ENCODE assay signal across 8 cellular contexts in genomic region chr20:1324598-1325172, GRCh38. TPM values are rescaled to one million over a fixed set of nuclear protein-coding genes. Genes with fewer than 3 reads are reported as not detected.
DNase-seq lines count a peak whose midpoint lies in the region; ATAC-seq and TF ChIP-seq lines count a peak whose summit lies in the region.

No MANE protein-coding gene starts in this region.

- H3K27me3 Mint-ChIP-seq in HFFc6 (ENCODE audit: insufficient read depth) (peaks cover 2% of the 10 kb centered on the region; the same call in 1 of the 2 replicates), WTC11 (ENCODE audit: low read depth) (peaks cover 8% of the 10 kb centered on the region)
- H3K27me3 Mint-ChIP-seq in activated naive CD8-positive, alpha-beta T cell treated with anti-CD3 and anti-CD28 coated beads for 36 hours: no peaks in the 10 kb centered on the region

- POLR2A ChIA-PET in AG04449 (lab: Yijun Ruan, JAX) (interaction anchor here (1.3 kb wide), 1 partner anchor 67 kb away, joined by 3 read pairs; no protein-coding TSS in a partner anchor), WTC11 (lab: Charles Lee) (no interaction called here)

- H3K9me3 ChIP-seq in suprapubic skin: no peaks in the 10 kb centered on the region

- ATAC-seq in GM18519 (IDR thresholded peaks at IDR 0.05; ENCODE audit: low FRiP score, unreplicated experiment): no peak
- no peak for ATAC-seq in WTC11

- H3K9me3 Mint-ChIP-seq in HFFc6: no peaks in the 10 kb centered on the region
- H3K9me3 Mint-ChIP-seq in activated naive CD8-positive, alpha-beta T cell treated with anti-CD3 and anti-CD28 coated beads for 36 hours: no peaks in the 10 kb centered on the region
- no peaks in the 10 kb centered on the region for H3K9me3 Mint-ChIP-seq in WTC11

- peak overlapping the region; percentile 90 for H3K4me3 ChIP-seq in AG04449 (ENCODE audit: low read depth, low read length)
- peak overlapping the region; percentile 64 for H3K4me3 ChIP-seq in suprapubic skin

- H3K27ac ChIP-seq in suprapubic skin: peak overlapping the region; percentile 97

- no peak for DNase-seq in AG04449 (ENCODE audit: low read depth, low spot score)
- DNase-seq in HFFc6: peak; percentile 73
- peak; percentile 56 for DNase-seq in activated naive CD8-positive, alpha-beta T cell treated with anti-CD3 and anti-CD28 coated beads for 36 hours
- DNase-seq in islet precursor cell: peak; percentile 37
- DNase-seq in suprapubic skin (ENCODE audit: low spot score in 2 of 2): peak; percentile 64 to 70
- DNase-seq in NK-92 (lab: John Stamatoyannopoulos, UW; ENCODE audit: unreplicated experiment): no peak
- DNase-seq in WTC11 (ENCODE audit: low spot score): no peak

- no peak for TF ChIP-seq CTCF in AG04449 (IDR thresholded peaks at IDR 0.05; ENCODE audit: insufficient read depth, low read length, missing control alignments)
- no peak for TF ChIP-seq CTCF in HFFc6 (IDR thresholded peaks at IDR 0.05)
- TF ChIP-seq CTCF in suprapubic skin (IDR thresholded peaks at IDR 0.05): no peak
- no peak for TF ChIP-seq CTCF in WTC11 (IDR thresholded peaks at IDR 0.05)

- H3K36me3 Mint-ChIP-seq in HFFc6 (ENCODE audit: low read depth) (0 out of 2 replicates have a peak, but pooled peaks cover 5% of the 10 kb centered on the region), WTC11 (no peaks in the 10 kb centered on the region)
- peaks cover 3% of the 10 kb centered on the region for H3K36me3 Mint-ChIP-seq in activated naive CD8-positive, alpha-beta T cell treated with anti-CD3 and anti-CD28 coated beads for 36 hours

- H3K4me1 ChIP-seq in suprapubic skin: peaks cover 66% of the 10 kb centered on the region

- no peak overlapping the region for H3K4me3 Mint-ChIP-seq in HFFc6
- no peak overlapping the region for H3K4me3 Mint-ChIP-seq in activated naive CD8-positive, alpha-beta T cell treated with anti-CD3 and anti-CD28 coated beads for 36 hours
- no peak overlapping the region for H3K4me3 Mint-ChIP-seq in WTC11

- no peaks in the 10 kb centered on the region for H3K27me3 ChIP-seq in suprapubic skin

- WGBS in suprapubic skin: 30% methylated on average over 15 of the region's 15 CpGs

- H3K4me1 Mint-ChIP-seq in HFFc6 (ENCODE audit: low read depth): peaks cover 22% of the 10 kb centered on the region
- peaks cover 14% of the 10 kb centered on the region for H3K4me1 Mint-ChIP-seq in activated naive CD8-positive, alpha-beta T cell treated with anti-CD3 and anti-CD28 coated beads for 36 hours
- H3K4me1 Mint-ChIP-seq in WTC11: peaks cover 7% of the 10 kb centered on the region; the same call in 1 of the 2 replicates

- CTCF ChIA-PET in AG04449 (lab: Yijun Ruan, JAX): interaction anchor here (1.3 to 3.9 kb wide), 5 partner anchors 12 to 178 kb away, joined by 4 to 51 read pairs (median 6); no protein-coding TSS in a partner anchor
- CTCF ChIA-PET in WTC11 (lab: Charles Lee): interaction anchor here (0.7 to 1.6 kb wide), 4 partner anchors 10 to 143 kb away, joined by 3 to 5 read pairs (median 4); partner anchors contain the start of gene NSFL1C

- TF ChIP-seq EP300 in suprapubic skin (IDR thresholded peaks at IDR 0.05): no peak

- H3K27ac Mint-ChIP-seq in HFFc6 (no peak overlapping the region), WTC11 (no peak overlapping the region)
- no peak overlapping the region for H3K27ac Mint-ChIP-seq in activated naive CD8-positive, alpha-beta T cell treated with anti-CD3 and anti-CD28 coated beads for 36 hours

- TF ChIP-seq POLR2A in suprapubic skin (IDR thresholded peaks at IDR 0.05): no peak

- no peaks in the 10 kb centered on the region for H3K36me3 ChIP-seq in suprapubic skin

TF ChIP-seq in WTC11, 78 proteins besides CTCF, POLR2A, EP300 and RAD21 (continues in another document):
- TF ChIP-seq ESRRA (CRISPR knock-in tag; IDR thresholded peaks at IDR 0.05; ENCODE audit: borderline replicate concordance): no peak
- TF ChIP-seq ZNF263 (CRISPR knock-in tag; IDR thresholded peaks at IDR 0.05; ENCODE audit: low read depth): no peak
- no peak for TF ChIP-seq CBFB (CRISPR knock-in tag; IDR thresholded peaks at IDR 0.05; ENCODE audit: low read depth)
- TF ChIP-seq ZNF396 (CRISPR knock-in tag; IDR thresholded peaks at IDR 0.05; ENCODE audit: borderline replicate concordance): no peak
- no peak for TF ChIP-seq IRF1 (CRISPR knock-in tag; IDR thresholded peaks at IDR 0.05)
- TF ChIP-seq NR3C1 (CRISPR knock-in tag; conservative IDR thresholded peaks at IDR 0.05; ENCODE audit: low read depth): no peak
- TF ChIP-seq ZNF121 (CRISPR knock-in tag; IDR thresholded peaks at IDR 0.05): no peak
- no peak for TF ChIP-seq ZNF671 (CRISPR knock-in tag; IDR thresholded peaks at IDR 0.05)
- no peak for TF ChIP-seq ATF2 (CRISPR knock-in tag; IDR thresholded peaks at IDR 0.05; ENCODE audit: borderline replicate concordance, low read depth)
- TF ChIP-seq AFF4 (CRISPR knock-in tag; IDR thresholded peaks at IDR 0.05; ENCODE audit: borderline replicate concordance): no peak

RNA-seq across cellular contexts. Expression of gene SDCBP2, which starts 4.3 kb away (rescaled TPM):
- total RNA-seq in HFFc6 (2021; fragmentation: NEBNext Ultra II Directional; extraction: Animal tissue kit (Norgen Biotek cat#: 25700)): 1 to 10 TPM in 1 of 6 experiments, under 1 TPM in 5; 0.51 to 1.5 (median 0.76) TPM
- total RNA-seq in activated naive CD8-positive, alpha-beta T cell treated with anti-CD3 and anti-CD28 coated beads for 36 hours: 1 to 10 TPM; 3.3 to 3.9 TPM
- total RNA-seq in suprapubic skin (100 to 1,000 TPM in 3 of 4 donors, 10 to 100 TPM in 1; 74.4 to 143 (median 115) TPM), WTC11 (2021) (2.5 to 3.3 TPM (median 2.6 TPM) in 3 replicates)

RNA-seq across cellular contexts. Expression of gene SNPH, which starts 58.6 kb away (rescaled TPM):
- total RNA-seq in HFFc6 (2021; fragmentation: NEBNext Ultra II Directional; extraction: Animal tissue kit (Norgen Biotek cat#: 25700)): 10 to 100 TPM; 12.0 to 15.3 (median 13.3) TPM
- 1 to 10 TPM; 3.2 to 3.6 TPM for total RNA-seq in activated naive CD8-positive, alpha-beta T cell treated with anti-CD3 and anti-CD28 coated beads for 36 hours
- total RNA-seq in suprapubic skin (1 to 10 TPM in 3 of 4 donors, under 1 TPM in 1; 0.89 to 3.8 (median 2.5) TPM), WTC11 (2021) (3.5 to 4.4 TPM (median 3.6 TPM) in 3 replicates)

Comparison
In these comparisons a context has a peak if more than half of its experiments do, and no peak if none do; other contexts are left out.
1. DNase-seq: peak in HFFc6 (single experiment), activated naive CD8-positive, alpha-beta T cell treated with anti-CD3 and anti-CD28 coated beads for 36 hours (single experiment), islet precursor cell (single experiment) and suprapubic skin (2 of 2); none in AG04449 (single experiment), NK-92 (single experiment) and WTC11 (single experiment).
2. RNA of gene SDCBP2, which starts 4.3 kb away (total RNA-seq): 74.4 to 143 TPM in suprapubic skin; 3.3 to 3.9 TPM in activated naive CD8-positive, alpha-beta T cell treated with anti-CD3 and anti-CD28 coated beads for 36 hours, 2.5 to 3.3 TPM in WTC11 and 0.51 to 1.5 TPM in HFFc6; every median in the first group is over 10 times any median in the second.